ENCODE assay signal across 9 cellular contexts in the genomic region with DNA sequence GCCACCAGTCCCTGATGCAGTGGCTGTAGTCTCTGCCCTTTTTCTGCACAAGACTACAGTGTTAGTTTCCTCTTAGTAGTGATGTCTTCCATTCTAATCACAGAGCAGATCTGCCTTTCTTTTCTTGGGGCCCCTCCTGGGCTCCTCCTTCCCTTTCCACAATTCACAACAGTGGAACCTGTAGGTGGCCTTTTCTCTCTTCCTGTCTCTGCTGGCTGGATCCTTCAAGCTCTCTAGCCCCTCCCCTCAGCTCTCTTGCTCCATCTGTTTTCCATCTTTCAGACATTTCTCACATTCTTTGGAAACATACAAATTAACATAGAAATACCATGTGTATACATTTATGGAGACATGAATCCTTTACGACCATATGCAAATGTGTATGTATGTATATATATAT. TPM values are rescaled to one million over a fixed set of nuclear protein-coding genes. Genes with fewer than 3 reads are reported as not detected.
A peak's percentile ranks its signal among the peaks of the same experiment; 100 is the strongest.
DNase-seq lines count a peak whose midpoint lies in the region; FAIRE-seq and TF ChIP-seq lines count a peak whose summit lies in the region.
"Had no signal": no experiment of that assay in that cellular context is flagged by ENCODE, and none has a peak within 500 bp of the region (broad histone marks: within the 10 kb centered on the region; RNA-seq: fewer than 3 reads in every experiment).

No MANE protein-coding gene starts in this region.

- H3K9me3 Mint-ChIP-seq in astrocyte (ENCODE audit: unreplicated experiment) = no peaks in the 10 kb centered on the region

- H2AFZ ChIP-seq in astrocyte (ENCODE audit: low read depth, low read length) = no peak overlapping the region
- H2AFZ ChIP-seq in hepatocyte = peak overlapping the region; percentile 56

- 63% methylated on average over 1 of the region's 1 CpG for WGBS in hepatocyte (ENCODE audit: low lambda C conversion rate, missing lambda C conversion rate)
- 56 to 86% methylated on average over 1 of the region's 1 CpG for WGBS in sigmoid colon, 2 donors

- peak overlapping the region; percentile 82 for H3K4me3 Mint-ChIP-seq in astrocyte (ENCODE audit: unreplicated experiment)

- no peak for TF ChIP-seq EP300 in sigmoid colon (IDR thresholded peaks at IDR 0.05)

- no peaks in the 10 kb centered on the region for H4K20me1 ChIP-seq in astrocyte (ENCODE audit: insufficient read depth, low read length)
- no peaks in the 10 kb centered on the region for H4K20me1 ChIP-seq in hepatocyte (ENCODE audit: insufficient read depth, poor library complexity, severe bottlenecking)

- H3K36me3 Mint-ChIP-seq in astrocyte (ENCODE audit: low read depth, unreplicated experiment) = no peaks in the 10 kb centered on the region
- H3K36me3 Mint-ChIP-seq: naive B cell had no signal

- FAIRE-seq in astrocyte (lab: Jason Lieb, UNC) = no peak

- H3K79me2 ChIP-seq in astrocyte (ENCODE audit: insufficient read depth, low read length) (no peaks in the 10 kb centered on the region), hepatocyte (no peaks in the 10 kb centered on the region)

- H3K27ac Mint-ChIP-seq in astrocyte (ENCODE audit: unreplicated experiment) = peak overlapping the region; percentile 67

- no peak for TF ChIP-seq CTCF in astrocyte (IDR thresholded peaks at IDR 0.05; ENCODE audit: insufficient read depth, low read depth, low read length)
- TF ChIP-seq CTCF in hepatocyte (IDR thresholded peaks at IDR 0.05; ENCODE audit: poor library complexity) = no peak
- TF ChIP-seq CTCF in sigmoid colon (IDR thresholded peaks at IDR 0.05) = no peak

- H3K9ac ChIP-seq in astrocyte (ENCODE audit: low read length) = no peak overlapping the region

- H3K4me1 ChIP-seq in astrocyte (ENCODE audit: insufficient read depth, low read length) = no peaks in the 10 kb centered on the region
- no peaks in the 10 kb centered on the region for H3K4me1 ChIP-seq in hepatocyte (ENCODE audit: insufficient read depth)
- no peaks in the 10 kb centered on the region for H3K4me1 ChIP-seq in sigmoid colon

- H3K36me3 ChIP-seq in H7 (replicated peaks; ENCODE audit: control insufficient read depth, insufficient read depth, low read length) = no peaks in the 10 kb centered on the region
- no peaks in the 10 kb centered on the region for H3K36me3 ChIP-seq in astrocyte (ENCODE audit: insufficient read depth, low read length)
- no peaks in the 10 kb centered on the region for H3K36me3 ChIP-seq in hepatocyte (replicated peaks; ENCODE audit: insufficient read depth, low read depth)
- no peaks in the 10 kb centered on the region for H3K36me3 ChIP-seq in sigmoid colon

- no peak for TF ChIP-seq POLR2A in sigmoid colon (IDR thresholded peaks at IDR 0.05)

- H3K4me3 ChIP-seq in H7 (ENCODE audit: insufficient read depth, low read depth, low read length) (peak overlapping the region; percentile 45), astrocyte (ENCODE audit: insufficient read depth, low read depth, low read length) (peak overlapping the region; percentile 42), hepatocyte (no peak overlapping the region), sigmoid colon (peak overlapping the region in 3 of 4 donors; percentile 21 to 34 (median 33))

- no peaks in the 10 kb centered on the region for H3K9me2 ChIP-seq in hepatocyte (replicated peaks; ENCODE audit: insufficient read depth)

- intact Hi-C loops in sigmoid colon (cut with DNase I) = no loop called here

- H3K27me3 ChIP-seq in H7 (ENCODE audit: control insufficient read depth, insufficient read depth, low read length) (no peaks in the 10 kb centered on the region), astrocyte (ENCODE audit: insufficient read depth, low read length) (no peaks in the 10 kb centered on the region), hepatocyte (no peaks in the 10 kb centered on the region), sigmoid colon (no peaks in the 10 kb centered on the region)

- no peaks in the 10 kb centered on the region for H3K4me1 Mint-ChIP-seq in astrocyte (ENCODE audit: low read depth, unreplicated experiment)

- DNase-seq in H7 (peak; percentile 59), astrocyte (ENCODE audit: low read depth) (no peak), hepatocyte (ENCODE audit: low spot score) (peak; percentile 23), sigmoid colon (no peak), HK-2 (ENCODE audit: unreplicated experiment) (no peak), SW 1271 (lab: John Stamatoyannopoulos, UW) (no peak), HPDE6-E6E7 (ENCODE audit: extremely low spot score) (no peak)
- DNase-seq: naive B cell, NCI-H82 had no signal

- H3K4me2 ChIP-seq in astrocyte (ENCODE audit: low read length) = peak overlapping the region; percentile 76
- peak overlapping the region; percentile 80 for H3K4me2 ChIP-seq in hepatocyte

- H3K27me3 Mint-ChIP-seq in astrocyte (ENCODE audit: low read depth, unreplicated experiment) = no peaks in the 10 kb centered on the region

- no peaks in the 10 kb centered on the region for H3K9me3 ChIP-seq in astrocyte (ENCODE audit: insufficient read depth, low read depth, low read length)
- H3K9me3 ChIP-seq in hepatocyte (ENCODE audit: low read depth) = no peaks in the 10 kb centered on the region
- H3K9me3 ChIP-seq in sigmoid colon = no peaks in the 10 kb centered on the region

- H3K27ac ChIP-seq in astrocyte (ENCODE audit: low read depth, low read length) (no peak overlapping the region), hepatocyte (peak overlapping the region; percentile 76), sigmoid colon (no peak overlapping the region)

RNA-seq across cellular contexts. Expression of gene SPIN2A, which starts 0.3 kb away (rescaled TPM):
- total RNA-seq in H7 (2014; rRNA removed; shearing (Covaris generic)) = 1.4 and 2.0 TPM in 2 replicates
- total RNA-seq in astrocyte = 1.2 TPM in 2 replicates
- total RNA-seq in hepatocyte = 0.24 and 1.0 TPM in 2 replicates
- polyA plus RNA-seq in hepatocyte = 1.8 and 3.0 TPM in 2 replicates
- 1 to 10 TPM in 1 of 4 donors, not detected in 3; 1.4 TPM for total RNA-seq in sigmoid colon
- polyA plus RNA-seq in sigmoid colon = under 1 TPM in 1 of 3 donors, not detected in 2; 0.60 TPM

RNA-seq across cellular contexts. Expression of gene SPIN2B, which starts 16.1 kb away (rescaled TPM):
- total RNA-seq in H7 (2014; rRNA removed; shearing (Covaris generic)) = 7.7 and 10.4 TPM in 2 replicates
- total RNA-seq in astrocyte = 12.1 and 13.0 TPM in 2 replicates
- 8.0 and 9.1 TPM in 2 replicates for total RNA-seq in hepatocyte
- polyA plus RNA-seq in hepatocyte = 10.9 and 13.7 TPM in 2 replicates
- total RNA-seq in sigmoid colon = 10 to 100 TPM in 3 of 4 donors, 1 to 10 TPM in 1; 9.1 to 11.9 (median 10.4) TPM
- polyA plus RNA-seq in sigmoid colon = 10 to 100 TPM in 2 of 3 donors, 1 to 10 TPM in 1; 8.4 to 12.0 (median 12.0) TPM

Comparison
In these comparisons a context has a peak if more than half of its experiments do, and no peak if none do; other contexts are left out.
1. DNase-seq: peak in H7 (single experiment) and hepatocyte (single experiment); none in astrocyte (single experiment), sigmoid colon (single experiment), HK-2 (single experiment), SW 1271 (0 of 2) and HPDE6-E6E7 (single experiment).